In genomic region chr6:87664943-87665342, GRCh38 we compare ENCODE assay signal across 24 cellular contexts.
"Had no signal": no experiment of that assay in that cellular context is flagged by ENCODE, and none has a peak within 500 bp of the region (broad histone marks: within the 10 kb centered on the region; RNA-seq: fewer than 3 reads in every experiment).

No MANE protein-coding gene starts in this region.

- H3K27me3 ChIP-seq: breast epithelium, gastroesophageal sphincter, left lung, pancreas, right atrium auricular region, uterus had no signal

- FAIRE-seq: colon, pancreas had no signal

- H3K4me3 ChIP-seq: breast epithelium, gastroesophageal sphincter, left lung, pancreas, prostate gland, right atrium auricular region, thoracic aorta, uterus had no signal

- H3K27ac ChIP-seq: breast epithelium, gastroesophageal sphincter, left lung, pancreas, prostate gland, right atrium auricular region, uterus had no signal

- H3K36me3 ChIP-seq: breast epithelium, prostate gland, right atrium auricular region, thoracic aorta, uterus had no signal

- H3K9me3 ChIP-seq: breast epithelium, gastroesophageal sphincter, left lung, pancreas, prostate gland, right atrium auricular region, thoracic aorta, uterus had no signal

- DNase-seq: activated CD4-positive, alpha-beta T cell treated with anti-CD3 and anti-CD28 coated beads for 36 hours; activated CD4-positive, CD25-positive, alpha-beta regulatory T cell; activated CD8-positive, alpha-beta memory T cell treated with anti-CD3 and anti-CD28 coated beads, Interleukin-2, amount 10 ng/mL, durations not matched to agents 7 days and 5 days; activated CD8-positive, alpha-beta T cell treated with anti-CD3 and anti-CD28 coated beads, Interleukin-2, amount 10 ng/mL, durations not matched to agents 7 days and 5 days; activated naive CD4-positive, alpha-beta T cell; activated T-cell treated with anti-CD3 and anti-CD28 coated beads, Interleukin-2, amount 50 U/mL, for 72 hours; dermis blood vessel endothelial cell; effector CD4-positive, alpha-beta T cell; head of caudate nucleus; hippocampal formation; left lung; mammary epithelial cell; pancreas; stimulated activated CD4-positive, alpha-beta T cell treated with anti-CD3 and anti-CD28 coated beads, Interleukin-12 subunit alpha, Interleukin-12 subunit beta, amount 100 ng/mL, for 4 hours; stimulated activated CD4-positive, alpha-beta T cell treated with anti-CD3 and anti-CD28 coated beads, Interleukin-4, amount 100 ng/mL, for 1 hour; stimulated activated naive CD8-positive, alpha-beta T cell treated with anti-CD3 and anti-CD28 coated beads, Interleukin-15, Interleukin-2, amounts not matched to agents 100 U/mL and 50 U/mL, for 24 hours; uterus had no signal

- H3K4me1 ChIP-seq: breast epithelium, pancreas, prostate gland, right atrium auricular region, uterus had no signal

- ATAC-seq: activated CD4-positive, alpha-beta T cell treated with anti-CD3 and anti-CD28 coated beads for 36 hours; activated CD8-positive, alpha-beta memory T cell treated with anti-CD3 and anti-CD28 coated beads, Interleukin-2, amount 10 ng/mL, durations not matched to agents 7 days and 5 days; activated CD8-positive, alpha-beta T cell treated with anti-CD3 and anti-CD28 coated beads, Interleukin-2, amount 10 ng/mL, durations not matched to agents 7 days and 5 days; activated naive CD4-positive, alpha-beta T cell treated with anti-CD3 and anti-CD28 coated beads, Interleukin-2, amount 50 U/mL, for 72 hours; activated T-cell treated with anti-CD3 and anti-CD28 coated beads, Interleukin-2, amount 50 U/mL, for 72 hours; gastroesophageal sphincter; left lung; pancreas; stimulated activated naive CD8-positive, alpha-beta T cell treated with anti-CD3 and anti-CD28 coated beads, Interleukin-15, Interleukin-2, amounts not matched to agents 100 U/mL and 50 U/mL, for 24 hours had no signal
